ENCODE assay signal across 8 cellular contexts in genomic region chr2:63488118-63488713, GRCh38.
DNase-seq lines count a peak whose midpoint lies in the region; ATAC-seq lines count a peak whose summit lies in the region.

No MANE protein-coding gene starts in this region.

- no peak overlapping the region for H3K9ac ChIP-seq in adipocyte (ENCODE audit: low read length)

- H3K36me3 ChIP-seq in adipocyte (ENCODE audit: control insufficient read depth, insufficient read depth, low read length, severe bottlenecking): no peaks in the 10 kb centered on the region

- H3K4me1 ChIP-seq in adipocyte (ENCODE audit: control insufficient read depth, insufficient read depth, low read length): peaks cover 3% of the 10 kb centered on the region

- no peaks in the 10 kb centered on the region for H3K27me3 ChIP-seq in adipocyte (replicated peaks; ENCODE audit: control insufficient read depth, insufficient read depth, low read length)

- H3K4me3 ChIP-seq in Jurkat, Clone E6-1 (ENCODE audit: low read length): no peak overlapping the region
- no peak overlapping the region for H3K4me3 ChIP-seq in adipocyte (ENCODE audit: low read length)

- ATAC-seq in HG03442 (IDR thresholded peaks at IDR 0.05; ENCODE audit: unreplicated experiment) (no peak), HG03025 (IDR thresholded peaks at IDR 0.05; ENCODE audit: low FRiP score, unreplicated experiment) (no peak)

- DNase-seq in SIG-M5 treated with dmso at 0.1 percent for 504 hours (lab: John Stamatoyannopoulos, UW; ENCODE audit: unreplicated experiment): peak; percentile 19
- no peak for DNase-seq in SIG-M5 (lab: John Stamatoyannopoulos, UW)
- peak; percentile 20 for DNase-seq in Jurkat, Clone E6-1 (ENCODE audit: low read depth, low spot score)
- DNase-seq in adipocyte (ENCODE audit: low read depth): peak; percentile 74
- DNase-seq in left kidney (ENCODE audit: low read depth, low spot score): peak; percentile 33
- no peak for DNase-seq in T1000 (lab: John Stamatoyannopoulos, UW)

- H3K9me3 ChIP-seq in adipocyte (ENCODE audit: control insufficient read depth, low read length): no peaks in the 10 kb centered on the region

Comparison
In these comparisons a context has a peak if more than half of its experiments do, and no peak if none do; other contexts are left out.
1. DNase-seq: peak in SIG-M5 treated with dmso at 0.1 percent for 504 hours (single experiment), Jurkat, Clone E6-1 (single experiment), adipocyte (single experiment) and left kidney (single experiment); none in SIG-M5 (single experiment) and T1000 (single experiment).